20 cellular contexts compared by ENCODE assay signal in the genomic region with DNA sequence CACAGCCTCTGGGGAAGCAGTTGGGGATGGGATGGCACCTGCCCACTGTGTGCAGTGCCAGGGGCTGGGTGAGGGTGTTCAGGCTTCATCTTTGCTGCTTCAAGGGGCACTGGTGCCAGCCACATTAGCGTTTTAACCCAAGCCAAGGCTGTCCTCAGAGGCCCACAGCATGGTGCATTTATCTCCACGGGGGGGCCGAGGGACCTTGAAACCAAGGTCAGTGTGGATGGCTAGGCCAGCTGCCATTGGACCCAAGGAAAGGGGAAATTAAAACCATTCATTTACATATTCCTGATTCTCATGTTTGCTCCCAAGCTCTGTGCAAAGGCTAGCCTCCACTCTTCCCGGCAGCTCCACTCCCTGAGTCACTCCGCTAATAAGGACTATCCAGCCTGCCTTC.
DNase-seq lines count a peak whose midpoint lies in the region; ATAC-seq, FAIRE-seq and TF ChIP-seq lines count a peak whose summit lies in the region.
"Had no signal": no experiment of that assay in that cellular context is flagged by ENCODE, and none has a peak within 500 bp of the region (broad histone marks: within the 10 kb centered on the region; RNA-seq: fewer than 3 reads in every experiment).

No MANE protein-coding gene starts in this region.

- intact Hi-C loops in upper lobe of right lung (cut with DNase I) (no loop called here), posterior vena cava (cut with DNase I) (loop anchor here in 1 of 2 donors (5.0 kb wide), 1 partner anchor 1023 kb away; no protein-coding TSS in a partner anchor)

- no peak overlapping the region for H3K14ac ChIP-seq in H1 (ENCODE audit: insufficient read length)

- H3K23me2 ChIP-seq in H1 (ENCODE audit: low read depth, low read length): no peaks in the 10 kb centered on the region; the same call in 1 of the 2 replicates

- H3K4me3 ChIP-seq in H1 (ENCODE audit: extremely low read depth in 1 of 4, insufficient read depth in 2 of 4, low read depth in 3 of 4, low read length in 4 of 4) (no peak overlapping the region; a peak in 1 of 8 replicates), mesendoderm (ENCODE audit: low read length) (no peak overlapping the region), upper lobe of right lung (no peak overlapping the region)

- peak overlapping the region; percentile 38 for H2BK20ac ChIP-seq in H1 (ENCODE audit: low read length)

- no peak overlapping the region for H3K23ac ChIP-seq in H1 (ENCODE audit: insufficient read length)
- no peak overlapping the region for H3K23ac ChIP-seq in mesendoderm (ENCODE audit: low read length)

- H3K9me3 ChIP-seq in H1 (ENCODE audit: insufficient read depth in 2 of 2, low read depth in 1 of 2, low read length in 1 of 2) (no peaks in the 10 kb centered on the region), upper lobe of right lung (no peaks in the 10 kb centered on the region)

- H2AK5ac ChIP-seq in H1 (ENCODE audit: low read depth, low read length): no peak overlapping the region
- peak overlapping the region; percentile 5 for H2AK5ac ChIP-seq in mesendoderm (ENCODE audit: low read length)

- H4K8ac ChIP-seq in H1 (ENCODE audit: extremely low read depth, insufficient read depth, low read length) (peak overlapping the region; percentile 11; the same call in 1 of the 2 replicates), mesendoderm (ENCODE audit: low read depth, low read length) (no peak overlapping the region)

- WGBS in H1 (ENCODE audit: extremely low coverage in 1 of 2, insufficient coverage in 1 of 2, insufficient read length in 1 of 2, insufficient replicate concordance in 2 of 2, low coverage in 1 of 2, low lambda C conversion rate in 2 of 2, missing lambda C conversion rate in 1 of 2), 2 experiments: 85% methylated on average over 4 of the region's 5 CpGs; no CpG with 5 or more reads in 1 of the 2 experiments
- no CpG with 5 or more reads among the region's 5 CpGs for WGBS in mesendoderm (ENCODE audit: extremely low coverage, insufficient coverage, low lambda C conversion rate)

- H3K4me1 ChIP-seq in H1 (replicated peaks in 1 of 4; ENCODE audit: control insufficient read depth in 3 of 4, insufficient read depth in 4 of 4, low read length in 3 of 4): peaks cover 11 to 30% (median 23%) of the 10 kb centered on the region in 4 experiments
- H3K4me1 ChIP-seq in mesendoderm (ENCODE audit: control insufficient read depth, low read depth, low read length): peaks cover 19% of the 10 kb centered on the region
- H3K4me1 ChIP-seq in upper lobe of right lung: no peaks in the 10 kb centered on the region
- H3K4me1 ChIP-seq: Caco-2 had no signal

- no peaks in the 10 kb centered on the region for H3K79me1 ChIP-seq in H1 (ENCODE audit: low read depth, low read length)
- H3K79me1 ChIP-seq in mesendoderm (ENCODE audit: low read length): no peaks in the 10 kb centered on the region

- H3K56ac ChIP-seq in H1 (replicated peaks; ENCODE audit: insufficient read length, low read depth, low read length) (no peak overlapping the region), mesendoderm (ENCODE audit: low read length) (peak overlapping the region; percentile 58)

- H2BK120ac ChIP-seq in H1 (replicated peaks; ENCODE audit: low read depth, low read length): peak overlapping the region; percentile 80
- H2BK120ac ChIP-seq in mesendoderm (ENCODE audit: low read depth, low read length): peak overlapping the region; percentile 83

- H3K27me3 ChIP-seq in H1 (replicated peaks in 1 of 4; ENCODE audit: control insufficient read depth in 3 of 4, extremely low read depth in 1 of 4, insufficient read depth in 3 of 4, low read length in 3 of 4) (peaks cover 0 to 4% (median 0%) of the 10 kb centered on the region in 4 experiments; a peak in 2 of 7 replicates), mesendoderm (ENCODE audit: insufficient read depth, low read length, poor library complexity) (no peaks in the 10 kb centered on the region), upper lobe of right lung (peaks cover 11% of the 10 kb centered on the region)

- no peak overlapping the region for H3K9ac ChIP-seq in H1 (replicated peaks in 1 of 4; ENCODE audit: extremely low read depth in 1 of 4, low read depth in 3 of 4, low read length in 3 of 4)
- H3K9ac ChIP-seq in mesendoderm (ENCODE audit: low read length): no peak overlapping the region

- ATAC-seq in upper lobe of right lung (peak; percentile 23), HG02938 (IDR thresholded peaks at IDR 0.05; ENCODE audit: unreplicated experiment) (no peak)

- H2BK15ac ChIP-seq in H1 (ENCODE audit: low read length): 0 out of 2 replicates have a peak overlapping the region, but pooled peaks have one; percentile 54
- H2BK15ac ChIP-seq in mesendoderm (replicated peaks; ENCODE audit: low read depth): no peak overlapping the region

- H4K5ac ChIP-seq in H1 (ENCODE audit: insufficient read length, low read depth, low read length) (no peak overlapping the region), mesendoderm (ENCODE audit: low read length) (no peak overlapping the region)

- H3K36me3 ChIP-seq in H1 (ENCODE audit: control insufficient read depth in 2 of 4, insufficient read depth in 4 of 4, low read length in 3 of 4) (no peaks in the 10 kb centered on the region), mesendoderm (ENCODE audit: control insufficient read depth, insufficient read depth, low read length) (no peaks in the 10 kb centered on the region), upper lobe of right lung (no peaks in the 10 kb centered on the region)

- POLR2A ChIA-PET in H1 (lab: Charles Lee; ENCODE audit: partially characterized antibody): interaction anchor here (1.1 kb wide), 1 partner anchor 13 kb away, joined by 6 read pairs; no protein-coding TSS in a partner anchor
- POLR2A ChIA-PET in HEK293T (lab: Yijun Ruan, JAX): no interaction called here

- CTCF ChIA-PET in H1 (lab: Charles Lee; ENCODE audit: partially characterized antibody): no interaction called here
- CTCF ChIA-PET in HEK293T (lab: Yijun Ruan, JAX): no interaction called here

- no peak for TF ChIP-seq RAD21 in H1 (IDR thresholded peaks at IDR 0.05 in 1 of 2, conservative IDR thresholded peaks at IDR 0.05 in 1 of 2; ENCODE audit: low read depth in 2 of 2, low read length in 2 of 2)

- peak; percentile 24 for DNase-seq in NCI-H748 (lab: John Stamatoyannopoulos, UW; ENCODE audit: unreplicated experiment)
- DNase-seq in NCI-H748 treated with DMSO at 0.1 percent for 48 hours (lab: John Stamatoyannopoulos, UW): no peak
- no peak for DNase-seq in H1 (ENCODE audit: low read depth in 1 of 2, low spot score in 2 of 2)
- DNase-seq in mesendoderm: no peak
- DNase-seq in upper lobe of right lung: no peak
- DNase-seq in HEK293T (ENCODE audit: extremely low spot score): no peak
- no peak for DNase-seq in posterior vena cava (ENCODE audit: low spot score)
- DNase-seq: Caco-2; CD4-positive, alpha-beta T cell; DMS153; GDM1; HCEC 1CT; KG1; NCI-H1436; NCI-H2029; NCI-H446; NCI-H774; OCI-M1 had no signal

- H4K20me1 ChIP-seq in H1 (replicated peaks in 1 of 2; ENCODE audit: control insufficient read depth in 1 of 2, insufficient read depth in 2 of 2, low read length in 2 of 2): no peaks in the 10 kb centered on the region

- TF ChIP-seq EP300 in H1 (IDR thresholded peaks at IDR 0.05; ENCODE audit: borderline replicate concordance in 1 of 2, low read depth in 2 of 2, low read length in 2 of 2): no peak

- H3K27ac ChIP-seq in H1 (ENCODE audit: low read depth, low read length) (no peak overlapping the region), mesendoderm (ENCODE audit: low read depth, low read length) (no peak overlapping the region), upper lobe of right lung (no peak overlapping the region)

- H3K79me2 ChIP-seq in H1 (ENCODE audit: control insufficient read depth in 1 of 2, insufficient read depth in 2 of 2, low read length in 2 of 2): no peaks in the 10 kb centered on the region
- H3K79me2 ChIP-seq in mesendoderm (ENCODE audit: control insufficient read depth, insufficient read depth, low read length): no peaks in the 10 kb centered on the region

- no peak overlapping the region for H2AFZ ChIP-seq in H1 (ENCODE audit: low read length)

- 0 out of 2 replicates have a peak overlapping the region, but pooled peaks have one; percentile 10 for H3K18ac ChIP-seq in H1 (ENCODE audit: extremely low read depth, low read length)
- H3K18ac ChIP-seq in mesendoderm (ENCODE audit: low read length): no peak overlapping the region

- H3K4ac ChIP-seq in H1 (replicated peaks; ENCODE audit: insufficient read length, low read depth, low read length): peak overlapping the region; percentile 79
- peak overlapping the region; percentile 90 for H3K4ac ChIP-seq in mesendoderm (ENCODE audit: low read depth, low read length)

- FAIRE-seq in H1 (lab: Jason Lieb, UNC): no peak
- FAIRE-seq: A204.1 had no signal

- H3K4me2 ChIP-seq in H1 (ENCODE audit: insufficient read depth in 1 of 2, low read depth in 2 of 2, low read length in 2 of 2): no peak overlapping the region; a peak in 2 of 4 replicates
- H3K4me2 ChIP-seq in mesendoderm (ENCODE audit: low read length): no peak overlapping the region

- H2BK5ac ChIP-seq in H1 (ENCODE audit: low read depth, low read length) (no peak overlapping the region; the same call in 1 of the 2 replicates), mesendoderm (ENCODE audit: low read length) (peak overlapping the region; percentile 23)

- TF ChIP-seq POLR2A in H1 (IDR thresholded peaks at IDR 0.05; ENCODE audit: control extremely low read depth in 1 of 2, low read depth in 2 of 2, low read length in 2 of 2): no peak

- TF ChIP-seq CTCF in H1 (IDR thresholded peaks at IDR 0.05; ENCODE audit: control extremely low read depth in 1 of 3, insufficient read depth in 1 of 3, low read depth in 1 of 3, low read length in 3 of 3): no peak
- TF ChIP-seq CTCF in upper lobe of right lung (IDR thresholded peaks at IDR 0.05): no peak

- peak overlapping the region; percentile 87 for H4K91ac ChIP-seq in H1 (replicated peaks; ENCODE audit: insufficient read length, low read length)

- H2BK12ac ChIP-seq in H1 (ENCODE audit: low read depth, low read length): peak overlapping the region; percentile 35; the same call in 1 of the 2 replicates

TF ChIP-seq in H1, 55 proteins besides CTCF, POLR2A, EP300 and RAD21 (continues in another document):
- no peak for TF ChIP-seq TAF7 (optimal IDR thresholded peaks at IDR 0.05; ENCODE audit: borderline replicate concordance, low read depth, low read length)
- TF ChIP-seq EZH2 (IDR thresholded peaks at IDR 0.05; ENCODE audit: low read depth, low read length, severe bottlenecking): no peak

TF ChIP-seq in HEK293T, 16 proteins besides CTCF, POLR2A, EP300 and RAD21 (continues in another document):
- TF ChIP-seq TARDBP (IDR thresholded peaks at IDR 0.05) (no peak), BHLHE40 (IDR thresholded peaks at IDR 0.05; ENCODE audit: borderline replicate concordance) (no peak), FOXK2 (IDR thresholded peaks at IDR 0.05) (no peak)
